Comparison of ENCODE assay signal across 9 cellular contexts in the genomic region with DNA sequence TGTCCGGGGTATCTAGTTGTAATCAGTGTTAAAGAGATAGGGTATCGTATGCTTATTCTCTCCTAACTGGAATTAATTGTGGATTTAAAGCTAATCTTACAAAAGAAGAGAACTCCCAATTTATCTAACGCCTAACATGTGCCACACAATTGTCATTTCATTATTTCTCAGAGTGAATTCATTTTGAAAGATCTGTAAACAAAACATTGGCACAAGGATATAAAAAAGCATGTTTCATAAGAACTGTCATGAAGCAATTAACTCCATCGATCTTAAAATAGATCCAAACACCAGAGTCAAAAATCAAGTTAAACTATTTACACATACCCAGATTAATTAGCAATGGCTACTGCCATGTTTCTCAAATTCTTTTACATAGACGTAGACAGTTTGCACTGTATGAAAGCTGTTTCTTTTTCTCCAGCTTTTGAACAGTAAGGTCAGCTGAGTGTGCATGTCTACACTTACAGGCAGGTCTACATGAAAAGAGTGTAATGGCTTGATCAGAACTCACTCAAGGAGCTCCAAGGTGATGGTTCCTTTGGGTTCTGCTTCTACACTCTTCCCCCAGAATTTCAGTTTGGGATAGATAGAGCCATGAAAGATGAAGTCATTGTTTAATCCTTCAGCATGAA. TPM values are rescaled to one million over a fixed set of nuclear protein-coding genes. Genes with fewer than 3 reads are reported as not detected.
DNase-seq lines count a peak whose midpoint lies in the region; ATAC-seq and TF ChIP-seq lines count a peak whose summit lies in the region.
"Had no signal": no experiment of that assay in that cellular context is flagged by ENCODE, and none has a peak within 500 bp of the region (broad histone marks: within the 10 kb centered on the region; RNA-seq: fewer than 3 reads in every experiment).

No MANE protein-coding gene starts in this region.

- H3K27ac ChIP-seq in OCI-LY7 (ENCODE audit: low read depth, low read length, poor library complexity, severe bottlenecking) (no peak overlapping the region), layer of hippocampus (ENCODE audit: low read depth, low read length) (peak overlapping the region; percentile 42), temporal lobe (ENCODE audit: low read depth, low read length) (peak overlapping the region; percentile 73), coronary artery (no peak overlapping the region)

- ATAC-seq in GM18858 (IDR thresholded peaks at IDR 0.05; ENCODE audit: unreplicated experiment), result peak; percentile 1
- ATAC-seq in HG03280 (IDR thresholded peaks at IDR 0.05; ENCODE audit: unreplicated experiment), result no peak
- no peak for ATAC-seq in HG03439 (IDR thresholded peaks at IDR 0.05; ENCODE audit: unreplicated experiment)
- ATAC-seq: CD8-positive, alpha-beta T cell had no signal

- CTCF ChIA-PET in OCI-LY7 (lab: Charles Lee; ENCODE audit: unreplicated experiment), result interaction anchor here (1.3 kb wide), 1 partner anchor 14 kb away, joined by 5 read pairs; no protein-coding TSS in a partner anchor

- peaks cover 9% of the 10 kb centered on the region for H3K4me1 ChIP-seq in OCI-LY7 (ENCODE audit: insufficient read depth, low read length, poor library complexity, severe bottlenecking)
- H3K4me1 ChIP-seq: HAP-1 had no signal

- no peaks in the 10 kb centered on the region for H3K9me2 ChIP-seq in OCI-LY7 (ENCODE audit: insufficient read depth, low read length)

- no peaks in the 10 kb centered on the region for H3K79me2 ChIP-seq in OCI-LY7 (ENCODE audit: insufficient read depth, low read depth, low read length)

- POLR2A ChIA-PET in OCI-LY7 (lab: Charles Lee), result interaction anchor here (0.7 to 1.3 kb wide), 2 partner anchors 14 to 27 kb away, joined by 3 read pairs; no protein-coding TSS in a partner anchor

- H3K9me3 ChIP-seq in OCI-LY7 (ENCODE audit: low read length), result no peaks in the 10 kb centered on the region
- H3K9me3 ChIP-seq: HAP-1 had no signal

- no peaks in the 10 kb centered on the region for H4K20me1 ChIP-seq in OCI-LY7 (ENCODE audit: insufficient read depth, low read length)

- no peak for DNase-seq in OCI-LY7 (ENCODE audit: low spot score)
- no peak for DNase-seq in coronary artery (ENCODE audit: low spot score)

- H3K4me3 ChIP-seq in OCI-LY7 (ENCODE audit: low read depth, low read length, poor library complexity, severe bottlenecking) (no peak overlapping the region), coronary artery (no peak overlapping the region)
- H3K4me3 ChIP-seq: HAP-1 had no signal

- no peak overlapping the region for H2AFZ ChIP-seq in OCI-LY7 (ENCODE audit: low read length)

- intact Hi-C loops in OCI-LY7 (cut with micrococcal nuclease; ENCODE audit: unreplicated experiment), result loop anchor here (5.0 to 10.0 kb wide), 2 partner anchors 217 to 310 kb away; a partner anchor contains a TSS

- 0 out of 2 replicates have a peak overlapping the region, but pooled peaks have one; percentile 47 for H3K4me2 ChIP-seq in OCI-LY7 (ENCODE audit: low read length)

- BruUV-seq in OCI-LY7 (replicated peaks; lab: Mats Ljungman, UMichigan), result no TSS peak

- TF ChIP-seq CTCF in OCI-LY7 (conservative IDR thresholded peaks at IDR 0.05; ENCODE audit: low read length), result no peak
- TF ChIP-seq CTCF in coronary artery (IDR thresholded peaks at IDR 0.05), result no peak

- H3K27me3 ChIP-seq in layer of hippocampus (ENCODE audit: control insufficient read depth, insufficient read depth, low read length), result no peaks in the 10 kb centered on the region

- no peaks in the 10 kb centered on the region for H3K36me3 ChIP-seq in OCI-LY7 (ENCODE audit: insufficient read depth, low read length)

RNA-seq across cellular contexts. Expression of a gene that starts 38.8 kb away (rescaled TPM):
- not detected in 2 replicates for total RNA-seq in OCI-LY7 (2014; rRNA removed; shearing (Covaris generic))
- total RNA-seq in OCI-LY7 (2022) (not detected in 2 replicates), temporal lobe (13.0 TPM)

Comparison
In these comparisons a context has a peak if more than half of its experiments do, and no peak if none do; other contexts are left out.
1. H3K27ac ChIP-seq: peak in layer of hippocampus (single experiment) and temporal lobe (single experiment); none in OCI-LY7 (single experiment) and coronary artery (0 of 2).
2. RNA of a gene that starts 38.8 kb away (total RNA-seq): 13.0 TPM in temporal lobe (single experiment); not detected in OCI-LY7; every median in the first group is over 10 times any median in the second.